In genomic region chr10:33412261-33413092, GRCh38 we compare ENCODE assay signal across 11 cellular contexts.
DNase-seq lines count a peak whose midpoint lies in the region; ATAC-seq and TF ChIP-seq lines count a peak whose summit lies in the region.
"Had no signal": no experiment of that assay in that cellular context is flagged by ENCODE, and none has a peak within 500 bp of the region (broad histone marks: within the 10 kb centered on the region; RNA-seq: fewer than 3 reads in every experiment).

No MANE protein-coding gene starts in this region.

- H3K4me1 ChIP-seq in Peyer's patch, result no peaks in the 10 kb centered on the region

- H3K27me3 ChIP-seq in Peyer's patch, result no peaks in the 10 kb centered on the region

- H3K36me3 ChIP-seq in Peyer's patch, result no peaks in the 10 kb centered on the region

- intact Hi-C loops in sciatic nerve (cut with DNase I), result no loop called here

- TF ChIP-seq POLR2A in Peyer's patch (IDR thresholded peaks at IDR 0.05), result no peak

- H3K4me3 ChIP-seq in Peyer's patch (no peak overlapping the region), fibroblast of villous mesenchyme (ENCODE audit: low read depth, low read length) (no peak overlapping the region)
- H3K4me3 ChIP-seq: GM12878 had no signal

- in situ Hi-C loops in G401 (cut with HindIII; ENCODE audit: low sequenced_read_pairs), result no loop called here

- no peak overlapping the region for H3K27ac ChIP-seq in Peyer's patch
- H3K27ac ChIP-seq: KMS-11 had no signal

- no peaks in the 10 kb centered on the region for H3K9me3 ChIP-seq in Peyer's patch

- DNase-seq in ELR (ENCODE audit: low read depth), result peak; percentile 97
- DNase-seq in Peyer's patch, result peak in 2 of 3 donors; percentile 17 to 53
- peak; percentile 84 for DNase-seq in fibroblast of villous mesenchyme (ENCODE audit: low read depth)
- DNase-seq in sciatic nerve (ENCODE audit: low spot score), result no peak
- no peak for DNase-seq in G401 (ENCODE audit: low spot score)
- no peak for DNase-seq in T-helper 1 cell
- no peak for DNase-seq in NCI-H345 treated with DMSO at 0.1 percent for 48 hours (lab: John Stamatoyannopoulos, UW; ENCODE audit: unreplicated experiment)
- DNase-seq in GM19240 (ENCODE audit: insufficient read length, low spot score), result no peak
- DNase-seq: amygdala had no signal

- ATAC-seq in sciatic nerve, result peak; percentile 68
- ATAC-seq: GM12878 had no signal

- no peak for TF ChIP-seq CTCF in Peyer's patch (IDR thresholded peaks at IDR 0.05)
- TF ChIP-seq CTCF in fibroblast of villous mesenchyme (IDR thresholded peaks at IDR 0.05; ENCODE audit: insufficient read depth, low read depth, low read length), result no peak

Comparison
In these comparisons a context has a peak if more than half of its experiments do, and no peak if none do; other contexts are left out.
1. DNase-seq: peak in ELR (single experiment), Peyer's patch (2 of 3) and fibroblast of villous mesenchyme (single experiment); none in sciatic nerve (single experiment), G401 (single experiment), T-helper 1 cell (0 of 5), NCI-H345 treated with DMSO at 0.1 percent for 48 hours (single experiment) and GM19240 (single experiment).